In the genomic region with DNA sequence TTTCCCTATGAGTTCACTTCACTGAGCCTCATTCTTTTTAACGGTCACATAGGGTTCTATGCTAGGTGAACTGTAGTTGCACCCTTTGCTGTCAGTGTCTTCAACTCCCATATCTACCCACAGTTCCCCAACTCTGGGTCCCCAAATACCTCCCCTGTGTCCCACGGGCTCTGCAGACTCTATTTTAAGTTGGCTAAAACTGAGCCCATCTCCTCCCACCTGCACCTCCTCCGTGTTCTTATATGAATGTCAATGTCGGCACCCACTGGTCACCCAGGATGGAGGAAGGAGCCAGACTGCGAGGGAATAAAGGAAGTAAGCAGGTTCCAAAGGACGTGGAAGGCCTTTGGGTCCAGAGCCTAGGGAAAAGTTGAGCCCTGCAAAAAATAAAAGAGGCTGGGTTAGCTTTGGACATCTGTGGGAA, we compare ENCODE assay signal across 8 cellular contexts. TPM values are rescaled to one million over a fixed set of nuclear protein-coding genes. Genes with fewer than 3 reads are reported as not detected.
DNase-seq lines count a peak whose midpoint lies in the region; ATAC-seq and TF ChIP-seq lines count a peak whose summit lies in the region.

No MANE protein-coding gene starts in this region.

- H3K4me1 ChIP-seq in iPS-20b (ENCODE audit: insufficient read depth, low read length), result no peaks in the 10 kb centered on the region
- H3K4me1 ChIP-seq in stomach, result peaks cover 13 to 38% (median 36%) of the 10 kb centered on the region in 4 donors

- H3K4me1 Mint-ChIP-seq in activated CD4-positive, alpha-beta T cell treated with anti-CD3 and anti-CD28 coated beads for 36 hours, result peaks cover 23% of the 10 kb centered on the region
- peaks cover 10% of the 10 kb centered on the region for H3K4me1 Mint-ChIP-seq in activated T-helper 1 cell treated with anti-CD3 and anti-CD28 coated beads, Interleukin-12 subunit alpha, Interleukin-12 subunit beta, Interleukin-2, Interleukin-4 antibody, amounts not matched to agents 30 ng/mL and 10 ng/mL and 1 ng/mL, durations not matched to agents 14 hours and 24 hours and 36 hours (ENCODE audit: low read depth)

- no peak overlapping the region for H3K27ac ChIP-seq in iPS-20b (ENCODE audit: low read length)
- peak overlapping the region in 4 of 5 donors; percentile 70 to 89 (median 80) for H3K27ac ChIP-seq in stomach

- TF ChIP-seq POLR2A in stomach (IDR thresholded peaks at IDR 0.05), result no peak

- no peak for TF ChIP-seq EP300 in stomach (IDR thresholded peaks at IDR 0.05)

- H3K36me3 ChIP-seq in iPS-20b (ENCODE audit: insufficient read depth, low read depth, low read length) (peaks cover 21% of the 10 kb centered on the region), stomach (peaks cover 7 to 37% (median 34%) of the 10 kb centered on the region in 4 donors)

- CTCF ChIA-PET in activated CD4-positive, alpha-beta T cell treated with anti-CD3 and anti-CD28 coated beads for 36 hours (lab: Charles Lee), result no interaction called here

- WGBS in stomach, 5 donors, result 63 to 76% (median 72%) methylated on average over 6 of the region's 6 CpGs

- H3K9me3 ChIP-seq in iPS-20b (ENCODE audit: insufficient read depth, low read depth, low read length), result no peaks in the 10 kb centered on the region
- H3K9me3 ChIP-seq in stomach, result no peaks in the 10 kb centered on the region

- POLR2A ChIA-PET in activated CD4-positive, alpha-beta T cell treated with anti-CD3 and anti-CD28 coated beads for 36 hours (lab: Charles Lee), result no interaction called here

- H3K27me3 ChIP-seq in iPS-20b (ENCODE audit: insufficient read depth, low read length) (no peaks in the 10 kb centered on the region), stomach (no peaks in the 10 kb centered on the region)

- peaks cover 18% of the 10 kb centered on the region for H3K36me3 Mint-ChIP-seq in activated CD4-positive, alpha-beta T cell treated with anti-CD3 and anti-CD28 coated beads for 36 hours (ENCODE audit: low read depth)
- H3K36me3 Mint-ChIP-seq in activated T-helper 1 cell treated with anti-CD3 and anti-CD28 coated beads, Interleukin-12 subunit alpha, Interleukin-12 subunit beta, Interleukin-2, Interleukin-4 antibody, amounts not matched to agents 30 ng/mL and 10 ng/mL and 1 ng/mL, durations not matched to agents 14 hours and 24 hours and 36 hours (ENCODE audit: low read depth), result peaks cover 12% of the 10 kb centered on the region

- peak overlapping the region; percentile 86 for H3K4me3 Mint-ChIP-seq in activated CD4-positive, alpha-beta T cell treated with anti-CD3 and anti-CD28 coated beads for 36 hours
- peak overlapping the region; percentile 93 for H3K4me3 Mint-ChIP-seq in activated T-helper 1 cell treated with anti-CD3 and anti-CD28 coated beads, Interleukin-12 subunit alpha, Interleukin-12 subunit beta, Interleukin-2, Interleukin-4 antibody, amounts not matched to agents 30 ng/mL and 10 ng/mL and 1 ng/mL, durations not matched to agents 14 hours and 24 hours and 36 hours

- DNase-seq in activated CD4-positive, alpha-beta T cell treated with anti-CD3 and anti-CD28 coated beads for 36 hours, result no peak
- DNase-seq in activated CD4-positive, alpha-beta T cell treated with anti-CD3 and anti-CD28 coated beads, Interleukin-2, amount 50 U/mL, for 48 hours, result no peak
- no peak for DNase-seq in activated T-helper 1 cell treated with anti-CD3 and anti-CD28 coated beads, Interleukin-12 subunit alpha, Interleukin-12 subunit beta, Interleukin-2, Interleukin-4 antibody, amounts not matched to agents 30 ng/mL and 10 ng/mL and 1 ng/mL, durations not matched to agents 14 hours and 24 hours and 36 hours (ENCODE audit: low spot score)
- no peak for DNase-seq in stomach
- DNase-seq in NCI-H2107 treated with DMSO at 0.1 percent for 48 hours (lab: John Stamatoyannopoulos, UW; ENCODE audit: unreplicated experiment), result no peak
- no peak for DNase-seq in EL
- no peak for DNase-seq in dedifferentiated amniotic fluid mesenchymal stem cell (ENCODE audit: extremely low spot score)

- no peak overlapping the region for H3K9ac ChIP-seq in iPS-20b (ENCODE audit: low read depth, low read length)

- H3K27ac Mint-ChIP-seq in activated CD4-positive, alpha-beta T cell treated with anti-CD3 and anti-CD28 coated beads for 36 hours, result no peak overlapping the region
- H3K27ac Mint-ChIP-seq in activated T-helper 1 cell treated with anti-CD3 and anti-CD28 coated beads, Interleukin-12 subunit alpha, Interleukin-12 subunit beta, Interleukin-2, Interleukin-4 antibody, amounts not matched to agents 30 ng/mL and 10 ng/mL and 1 ng/mL, durations not matched to agents 14 hours and 24 hours and 36 hours, result peak overlapping the region; percentile 90

- H3K27me3 Mint-ChIP-seq in activated CD4-positive, alpha-beta T cell treated with anti-CD3 and anti-CD28 coated beads for 36 hours, result no peaks in the 10 kb centered on the region
- no peaks in the 10 kb centered on the region for H3K27me3 Mint-ChIP-seq in activated T-helper 1 cell treated with anti-CD3 and anti-CD28 coated beads, Interleukin-12 subunit alpha, Interleukin-12 subunit beta, Interleukin-2, Interleukin-4 antibody, amounts not matched to agents 30 ng/mL and 10 ng/mL and 1 ng/mL, durations not matched to agents 14 hours and 24 hours and 36 hours (ENCODE audit: insufficient read depth)

- TF ChIP-seq CTCF in stomach (IDR thresholded peaks at IDR 0.05), result no peak

- intact Hi-C loops in activated CD4-positive, alpha-beta T cell treated with anti-CD3 and anti-CD28 coated beads for 36 hours (cut with DNase I, micrococcal nuclease), result loop anchor here (1.0 to 2.0 kb wide), 4 partner anchors 50 to 270 kb away; partner anchors contain the start of gene SHFL (in 1 of the 2)
- intact Hi-C loops in activated T-helper 1 cell treated with anti-CD3 and anti-CD28 coated beads, Interleukin-12 subunit alpha, Interleukin-12 subunit beta, Interleukin-2, Interleukin-4 antibody, amounts not matched to agents 30 ng/mL and 10 ng/mL and 1 ng/mL, durations not matched to agents 14 hours and 24 hours and 36 hours (cut with micrococcal nuclease), result loop anchor here (2.0 kb wide), 1 partner anchor 80 kb away; no protein-coding TSS in a partner anchor
- intact Hi-C loops in stomach (cut with DNase I; ENCODE audit: low total_unique reads), result no loop called here

- no peaks in the 10 kb centered on the region for H3K9me3 Mint-ChIP-seq in activated CD4-positive, alpha-beta T cell treated with anti-CD3 and anti-CD28 coated beads for 36 hours (ENCODE audit: low read depth)
- H3K9me3 Mint-ChIP-seq in activated T-helper 1 cell treated with anti-CD3 and anti-CD28 coated beads, Interleukin-12 subunit alpha, Interleukin-12 subunit beta, Interleukin-2, Interleukin-4 antibody, amounts not matched to agents 30 ng/mL and 10 ng/mL and 1 ng/mL, durations not matched to agents 14 hours and 24 hours and 36 hours, result no peaks in the 10 kb centered on the region

- ATAC-seq in activated CD4-positive, alpha-beta T cell treated with anti-CD3 and anti-CD28 coated beads for 36 hours, result no peak

- H3K4me3 ChIP-seq in iPS-20b (ENCODE audit: low read length) (peak overlapping the region; percentile 47; the same call in 1 of the 2 replicates), stomach (peak overlapping the region; percentile 91 to 100 (median 100))

RNA-seq across cellular contexts. Expression of gene PIN1, which starts 0.8 kb away (rescaled TPM):
- total RNA-seq in activated CD4-positive, alpha-beta T cell treated with anti-CD3 and anti-CD28 coated beads for 36 hours, result 10 to 100 TPM; 70.4 to 74.2 TPM
- 86.4 and 87.3 TPM in 2 replicates for total RNA-seq in activated T-helper 1 cell treated with anti-CD3 and anti-CD28 coated beads, Interleukin-12 subunit alpha, Interleukin-12 subunit beta, Interleukin-2, Interleukin-4 antibody, amounts not matched to agents 30 ng/mL and 10 ng/mL and 1 ng/mL, durations not matched to agents 14 hours and 24 hours and 36 hours
- 100 to 1,000 TPM in 1 of 5 donors, 10 to 100 TPM in 4; 24.2 to 101 (median 41.1) TPM for total RNA-seq in stomach
- polyA plus RNA-seq in stomach, result 100 to 1,000 TPM in 1 of 3 donors, 10 to 100 TPM in 2; 94.1 to 105 (median 96.6) TPM

RNA-seq across cellular contexts. Expression of gene UBL5, which starts 6.6 kb away (rescaled TPM):
- total RNA-seq in activated CD4-positive, alpha-beta T cell treated with anti-CD3 and anti-CD28 coated beads for 36 hours, result 100 to 1,000 TPM; 214 to 327 TPM
- total RNA-seq in activated T-helper 1 cell treated with anti-CD3 and anti-CD28 coated beads, Interleukin-12 subunit alpha, Interleukin-12 subunit beta, Interleukin-2, Interleukin-4 antibody, amounts not matched to agents 30 ng/mL and 10 ng/mL and 1 ng/mL, durations not matched to agents 14 hours and 24 hours and 36 hours, result 338 and 351 TPM in 2 replicates
- total RNA-seq in stomach, result 100 to 1,000 TPM in 3 of 5 donors, 10 to 100 TPM in 2; 11.3 to 213 (median 124) TPM
- 100 to 1,000 TPM; 864 to 962 (median 934) TPM for polyA plus RNA-seq in stomach

RNA-seq across cellular contexts. Expression of gene FBXL12, which starts 15.4 kb away (rescaled TPM):
- total RNA-seq in activated CD4-positive, alpha-beta T cell treated with anti-CD3 and anti-CD28 coated beads for 36 hours, result 10 to 100 TPM; 19.9 to 22.5 TPM
- total RNA-seq in activated T-helper 1 cell treated with anti-CD3 and anti-CD28 coated beads, Interleukin-12 subunit alpha, Interleukin-12 subunit beta, Interleukin-2, Interleukin-4 antibody, amounts not matched to agents 30 ng/mL and 10 ng/mL and 1 ng/mL, durations not matched to agents 14 hours and 24 hours and 36 hours, result 19.4 and 20.7 TPM in 2 replicates
- total RNA-seq in stomach, result 100 to 1,000 TPM in 1 of 5 donors, 10 to 100 TPM in 4; 11.1 to 185 (median 29.0) TPM
- polyA plus RNA-seq in stomach, result 10 to 100 TPM; 12.3 to 18.3 (median 17.4) TPM
